9 cellular contexts compared by ENCODE assay signal in the genomic region with DNA sequence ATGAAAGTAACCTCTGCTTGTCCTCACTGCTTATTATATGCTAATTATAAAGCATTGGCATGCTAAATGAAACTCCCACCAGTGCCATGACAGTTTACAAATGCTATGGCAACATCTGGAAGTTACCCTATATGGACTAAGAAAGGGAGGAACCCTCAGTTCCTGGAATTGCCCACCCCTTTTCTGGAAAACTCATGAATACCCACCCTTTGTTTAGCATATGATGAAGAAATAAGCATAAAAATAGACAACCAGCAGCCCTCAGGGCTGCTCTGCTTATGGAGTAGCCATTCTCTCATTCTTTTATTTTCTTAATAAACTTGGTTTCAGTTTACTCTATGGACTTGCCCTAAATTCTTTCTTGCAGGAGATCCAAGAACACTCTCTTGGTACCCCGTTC.
"Had no signal": no experiment of that assay in that cellular context is flagged by ENCODE, and none has a peak within 500 bp of the region (broad histone marks: within the 10 kb centered on the region; RNA-seq: fewer than 3 reads in every experiment).

No MANE protein-coding gene starts in this region.

- H3K4me3 ChIP-seq: GM23248 had no signal

- H3K4me3 Mint-ChIP-seq: H9, HFFc6, IgD-negative memory B cell had no signal

- H3K9ac ChIP-seq: GM23248 had no signal

- ATAC-seq: HCT116, HepG2 had no signal

- H3K4me1 Mint-ChIP-seq: IgD-negative memory B cell had no signal

- FAIRE-seq: H54, HepG2 had no signal

- H3K36me3 Mint-ChIP-seq: IgD-negative memory B cell had no signal

- DNase-seq: GM23248, GOT3, H9, HFFc6 had no signal

- H3K9me3 Mint-ChIP-seq: H9 had no signal

- H3K27ac ChIP-seq: GM23248, HL-60 had no signal

- H2AFZ ChIP-seq: GM23248 had no signal

- H3K27ac Mint-ChIP-seq: H9, HFFc6, IgD-negative memory B cell had no signal

- H3K27me3 Mint-ChIP-seq: IgD-negative memory B cell had no signal
